8 cellular contexts compared by ENCODE assay signal in genomic region chr4:173169428-173170209, GRCh38. TPM values are rescaled to one million over a fixed set of nuclear protein-coding genes. Genes with fewer than 3 reads are reported as not detected.
DNase-seq lines count a peak whose midpoint lies in the region; ATAC-seq and TF ChIP-seq lines count a peak whose summit lies in the region.

No MANE protein-coding gene starts in this region.

- H3K9me2 ChIP-seq in GM23338 (ENCODE audit: insufficient read depth) (no peaks in the 10 kb centered on the region), Karpas-422 (replicated peaks; ENCODE audit: insufficient read depth, low read length) (no peaks in the 10 kb centered on the region)

- H3K79me2 ChIP-seq in GM23338 (replicated peaks; ENCODE audit: insufficient read depth) = peaks cover 61% of the 10 kb centered on the region
- peaks cover 77% of the 10 kb centered on the region for H3K79me2 ChIP-seq in Karpas-422 (ENCODE audit: low read length)

- 0 out of 3 replicates have a peak, but pooled peaks cover 3% of the 10 kb centered on the region for H3K9me3 Mint-ChIP-seq in GM23338

- H3K27ac ChIP-seq in GM23338 (ENCODE audit: low read depth) (peak overlapping the region; percentile 52), Karpas-422 (ENCODE audit: low read length) (peak overlapping the region; percentile 88), iPS DF 6.9 (ENCODE audit: low read length) (no peak overlapping the region), sigmoid colon (peak overlapping the region; percentile 91 to 95 (median 92))

- no peak overlapping the region for H3K27ac Mint-ChIP-seq in GM23338

- no peaks in the 10 kb centered on the region for H3K36me3 ChIP-seq in GM23338 (ENCODE audit: insufficient read depth)
- H3K36me3 ChIP-seq in Karpas-422 (ENCODE audit: insufficient read depth, low read length) = no peaks in the 10 kb centered on the region
- H3K36me3 ChIP-seq in iPS DF 6.9 (ENCODE audit: control insufficient read depth, insufficient read depth, low read length) = peaks cover 2% of the 10 kb centered on the region
- H3K36me3 ChIP-seq in sigmoid colon = no peaks in the 10 kb centered on the region

- peak overlapping the region; percentile 79 for H3K4me2 ChIP-seq in GM23338
- H3K4me2 ChIP-seq in Karpas-422 (ENCODE audit: low read depth, low read length, poor library complexity, severe bottlenecking) = peak overlapping the region; percentile 87

- ATAC-seq in GM23338 = peak; percentile 52

- H3F3A ChIP-seq in GM23338 (replicated peaks; ENCODE audit: low read depth) = peaks cover 10% of the 10 kb centered on the region

- TF ChIP-seq POLR2A in sigmoid colon (IDR thresholded peaks at IDR 0.05) = no peak

- no CpG with 5 or more reads among the region's 93 CpGs for WGBS in iPS DF 6.9 (ENCODE audit: insufficient coverage, insufficient read length)
- 0 to 1% methylated on average over 93 of the region's 93 CpGs for WGBS in sigmoid colon, 2 donors

- intact Hi-C loops in sigmoid colon (cut with DNase I) = loop anchor here (2.0 to 5.0 kb wide), 3 partner anchors 63 to 145 kb away; no protein-coding TSS in a partner anchor

- H3K9ac ChIP-seq in Karpas-422 (ENCODE audit: low read length) = peak overlapping the region; percentile 97

- H3K9me3 ChIP-seq in Karpas-422 (ENCODE audit: low read length) (no peaks in the 10 kb centered on the region), iPS DF 6.9 (ENCODE audit: control insufficient read depth, insufficient read depth, low read length) (no peaks in the 10 kb centered on the region), sigmoid colon (no peaks in the 10 kb centered on the region)

- H3K4me1 ChIP-seq in GM23338 (ENCODE audit: insufficient read depth) (peaks cover 49% of the 10 kb centered on the region), Karpas-422 (ENCODE audit: low read length) (peaks cover 68% of the 10 kb centered on the region), iPS DF 6.9 (ENCODE audit: control insufficient read depth, insufficient read depth, low read length) (peaks cover 9% of the 10 kb centered on the region; the same call in 1 of the 2 replicates), sigmoid colon (peaks cover 0 to 28% (median 15%) of the 10 kb centered on the region in 4 donors)

- H3K36me3 Mint-ChIP-seq in GM23338 (ENCODE audit: low read depth) = peaks cover 30% of the 10 kb centered on the region

- peak overlapping the region; percentile 91 for H3K4me3 ChIP-seq in GM12865 (ENCODE audit: low read depth, low read length)
- peak overlapping the region; percentile 97 for H3K4me3 ChIP-seq in GM23338
- peak overlapping the region; percentile 92 for H3K4me3 ChIP-seq in Karpas-422 (ENCODE audit: low read length)
- peak overlapping the region; percentile 87 for H3K4me3 ChIP-seq in iPS DF 6.9 (ENCODE audit: low read length)
- peak overlapping the region; percentile 82 to 90 (median 84) for H3K4me3 ChIP-seq in sigmoid colon

- H4K20me1 ChIP-seq in GM23338 (replicated peaks; ENCODE audit: insufficient read depth) = peaks cover 9% of the 10 kb centered on the region; the same call in 1 of the 2 replicates
- no peaks in the 10 kb centered on the region for H4K20me1 ChIP-seq in Karpas-422 (ENCODE audit: insufficient read depth, low read depth, low read length)

- TF ChIP-seq CTCF in GM12865 (IDR thresholded peaks at IDR 0.05; ENCODE audit: insufficient read depth, low read depth, low read length, missing control alignments) (no peak), GM23338 (conservative IDR thresholded peaks at IDR 0.05; ENCODE audit: low read depth in 2 of 2) (no peak), sigmoid colon (IDR thresholded peaks at IDR 0.05) (no peak)

- H3K4me1 Mint-ChIP-seq in GM23338 = peaks cover 56% of the 10 kb centered on the region

- TF ChIP-seq EP300 in sigmoid colon (IDR thresholded peaks at IDR 0.05) = no peak

- peak overlapping the region; percentile 90 for H3K4me3 Mint-ChIP-seq in GM23338

- DNase-seq in GM12865 (ENCODE audit: low read depth) (peak; percentile 87), GM23338 (ENCODE audit: low spot score) (peak; percentile 74), Karpas-422 (peak; percentile 80), T-helper 9 cell (peak; percentile 53), astrocyte of the hippocampus (ENCODE audit: low read depth, low spot score) (peak; percentile 88), iPS DF 6.9 (ENCODE audit: low read depth, low spot score) (no peak), sigmoid colon (peak; percentile 80), NCI-H2029 (lab: John Stamatoyannopoulos, UW) (no peak)

- H3K27me3 ChIP-seq in GM23338 (ENCODE audit: insufficient read depth) = no peaks in the 10 kb centered on the region
- H3K27me3 ChIP-seq in Karpas-422 (ENCODE audit: low read length) = no peaks in the 10 kb centered on the region
- H3K27me3 ChIP-seq in iPS DF 6.9 (ENCODE audit: control insufficient read depth, insufficient read depth, low read length) = no peaks in the 10 kb centered on the region
- no peaks in the 10 kb centered on the region for H3K27me3 ChIP-seq in sigmoid colon

- H3K27me3 Mint-ChIP-seq in GM23338 (ENCODE audit: insufficient read depth, low read depth, poor library complexity) = peaks cover 7% of the 10 kb centered on the region

- H2AFZ ChIP-seq in GM23338 (peak overlapping the region; percentile 34; the same call in 1 of the 2 replicates), Karpas-422 (ENCODE audit: low read length) (no peak overlapping the region)

TF ChIP-seq in GM23338, 12 proteins besides CTCF, POLR2A, EP300 and RAD21:
- TF ChIP-seq CREB1 (CRISPR knock-in tag; IDR thresholded peaks at IDR 0.05; ENCODE audit: low read depth) (peak; percentile 7; the same call in 1 of the 2 replicates), POLR2AphosphoS5 (IDR thresholded peaks at IDR 0.05; ENCODE audit: low read depth) (peak; percentile 13; the same call in 1 of the 2 replicates), ZNF331 (CRISPR knock-in tag; IDR thresholded peaks at IDR 0.05; ENCODE audit: low read depth) (no peak)

RNA-seq across cellular contexts. Expression of gene GALNT7, which starts 1.0 kb away (rescaled TPM):
- total RNA-seq in GM23338 (2014; rRNA removed; shearing (Covaris generic)) = 64.2 and 72.2 TPM in 2 replicates
- polyA plus RNA-seq in GM23338 (2016; fragmentation: Nextera tagmentation; extraction: Ambion mirVana) = 28.9 and 31.8 TPM in 2 replicates
- total RNA-seq in Karpas-422 (2014; rRNA removed; shearing (Covaris generic); ENCODE audit: low replicate concordance) = 17.0 and 28.9 TPM in 2 replicates
- 10 to 100 TPM; 13.2 to 18.6 (median 16.7) TPM for total RNA-seq in sigmoid colon
- polyA plus RNA-seq in sigmoid colon = 10 to 100 TPM; 15.5 to 22.7 (median 16.8) TPM

Comparison
In these comparisons a context has a peak if more than half of its experiments do, and no peak if none do; other contexts are left out.
1. DNase-seq: peak in GM12865 (single experiment), GM23338 (single experiment), Karpas-422 (single experiment), T-helper 9 cell (single experiment), astrocyte of the hippocampus (single experiment) and sigmoid colon (single experiment); none in iPS DF 6.9 (single experiment) and NCI-H2029 (single experiment).
2. Peak in every context shown above with its lines, with median percentiles within 50 percentile points of each other: H3K4me3 ChIP-seq.